Comparison of ENCODE assay signal across 16 cellular contexts in the genomic region with DNA sequence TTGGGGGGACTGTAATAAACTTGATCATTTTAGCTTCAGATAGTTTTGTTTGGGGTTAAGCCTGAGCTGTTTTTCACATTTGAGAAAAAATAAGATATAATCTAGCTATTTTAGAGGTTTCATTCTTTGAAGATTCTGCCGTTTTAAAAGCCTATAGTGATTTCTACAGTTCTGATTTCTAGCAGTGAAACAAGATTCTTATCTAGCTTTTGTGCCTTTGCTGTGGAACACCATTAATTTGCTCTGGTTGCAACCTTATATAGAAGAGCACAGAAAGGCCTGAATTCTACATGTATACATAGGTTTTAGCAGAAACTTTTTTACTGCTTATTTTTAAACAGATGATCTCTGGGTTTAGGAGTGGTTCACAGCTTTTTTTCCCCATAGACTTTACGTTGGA. TPM values are rescaled to one million over a fixed set of nuclear protein-coding genes. Genes with fewer than 3 reads are reported as not detected.
DNase-seq lines count a peak whose midpoint lies in the region; ATAC-seq, FAIRE-seq and TF ChIP-seq lines count a peak whose summit lies in the region.
"Had no signal": no experiment of that assay in that cellular context is flagged by ENCODE, and none has a peak within 500 bp of the region (broad histone marks: within the 10 kb centered on the region; RNA-seq: fewer than 3 reads in every experiment).

No MANE protein-coding gene starts in this region.

- H3K9me3 Mint-ChIP-seq in CD4-positive, alpha-beta memory T cell, result no peaks in the 10 kb centered on the region
- no peaks in the 10 kb centered on the region for H3K9me3 Mint-ChIP-seq in natural killer cell treated with Interleukin-12 subunit alpha and Interleukin-12 subunit beta and Interleukin-15 and Interleukin-18, amount 100 ng/mL, for 72 hours
- H3K9me3 Mint-ChIP-seq: activated CD4-positive, alpha-beta T cell treated with anti-CD3 and anti-CD28 coated beads, Interleukin-2, amount 10 ng/mL, durations not matched to agents 24 days and 14 days had no signal

- POLR2A ChIA-PET in CD4-positive, alpha-beta memory T cell (lab: Charles Lee; ENCODE audit: partially characterized antibody), result no interaction called here
- POLR2A ChIA-PET in RWPE1 (lab: Yijun Ruan, JAX; ENCODE audit: low non-redundant PET), result no interaction called here

- intact Hi-C loops in CD4-positive, alpha-beta memory T cell (cut with micrococcal nuclease), result no loop called here
- intact Hi-C loops in pancreas (cut with DNase I), result no loop called here

- CTCF ChIA-PET in CD4-positive, alpha-beta memory T cell (lab: Charles Lee; ENCODE audit: partially characterized antibody), result interaction anchor here (0.6 to 1.4 kb wide), 4 partner anchors 21 to 128 kb away, joined by 3 read pairs; no protein-coding TSS in a partner anchor
- CTCF ChIA-PET in RWPE1 (lab: Yijun Ruan, JAX), result interaction anchor here (0.7 kb wide), 1 partner anchor 211 kb away, joined by 4 read pairs; no protein-coding TSS in a partner anchor

- no peak for FAIRE-seq in pancreas (lab: Jason Lieb, UNC)

- H3K4me3 ChIP-seq in CD4-positive, alpha-beta memory T cell (ENCODE audit: low read length in 2 of 2), result no peak overlapping the region
- H3K4me3 ChIP-seq in SJCRH30 (no peak overlapping the region), coronary artery (peak overlapping the region; percentile 54), pancreas (no peak overlapping the region)
- H3K4me3 ChIP-seq: MG63, prostate gland had no signal

- H3K36me3 ChIP-seq in CD4-positive, alpha-beta memory T cell (ENCODE audit: insufficient read depth, low read length), result no peaks in the 10 kb centered on the region
- H3K36me3 ChIP-seq in SJCRH30 (peaks cover 3% of the 10 kb centered on the region; the same call in 1 of the 2 replicates), pancreas (no peaks in the 10 kb centered on the region)
- H3K36me3 ChIP-seq: esophagus squamous epithelium, heart left ventricle, MG63, Peyer's patch, prostate gland had no signal

- peak in 1 of 5 donors; percentile 7 for DNase-seq in CD4-positive, alpha-beta memory T cell
- peak in 1 of 2 experiments; percentile 24 for DNase-seq in SJCRH30
- DNase-seq in coronary artery (ENCODE audit: low spot score), result no peak
- DNase-seq in natural killer cell treated with Interleukin-12 subunit alpha and Interleukin-12 subunit beta and Interleukin-15 and Interleukin-18, amount 100 ng/mL, for 72 hours (ENCODE audit: low spot score), result no peak
- no peak for DNase-seq in pancreas
- no peak for DNase-seq in RWPE1 (ENCODE audit: low spot score)
- DNase-seq: esophagus squamous epithelium, H7, heart left ventricle, kidney glomerular epithelial cell, MG63, NCI-H2029 treated with DMSO at 0.1 percent for 48 hours, Peyer's patch had no signal

- WGBS in pancreas, 2 donors, result 84 to 86% methylated on average over 2 of the region's 2 CpGs

- no peaks in the 10 kb centered on the region for H3K9me3 ChIP-seq in CD4-positive, alpha-beta memory T cell (ENCODE audit: control insufficient read depth in 1 of 2, low read length in 2 of 2)
- H3K9me3 ChIP-seq in SJCRH30 (replicated peaks), result no peaks in the 10 kb centered on the region
- H3K9me3 ChIP-seq in pancreas, result no peaks in the 10 kb centered on the region
- H3K9me3 ChIP-seq: esophagus squamous epithelium, heart left ventricle, MG63, Peyer's patch, prostate gland had no signal

- ATAC-seq in natural killer cell treated with Interleukin-12 subunit alpha and Interleukin-12 subunit beta and Interleukin-15 and Interleukin-18, amount 100 ng/mL, for 72 hours, result no peak
- no peak for ATAC-seq in pancreas
- no peak for ATAC-seq in HG03460 (IDR thresholded peaks at IDR 0.05; ENCODE audit: unreplicated experiment)

- no peaks in the 10 kb centered on the region for H3K27me3 Mint-ChIP-seq in CD4-positive, alpha-beta memory T cell
- no peaks in the 10 kb centered on the region for H3K27me3 Mint-ChIP-seq in natural killer cell treated with Interleukin-12 subunit alpha and Interleukin-12 subunit beta and Interleukin-15 and Interleukin-18, amount 100 ng/mL, for 72 hours
- H3K27me3 Mint-ChIP-seq: activated CD4-positive, alpha-beta T cell treated with anti-CD3 and anti-CD28 coated beads, Interleukin-2, amount 10 ng/mL, durations not matched to agents 24 days and 14 days had no signal

- no peaks in the 10 kb centered on the region for H3K27me3 ChIP-seq in CD4-positive, alpha-beta memory T cell (ENCODE audit: insufficient read depth, low read length)
- H3K27me3 ChIP-seq in SJCRH30, result no peaks in the 10 kb centered on the region
- no peaks in the 10 kb centered on the region for H3K27me3 ChIP-seq in pancreas
- H3K27me3 ChIP-seq: esophagus squamous epithelium, heart left ventricle, MG63, Peyer's patch had no signal

- peaks cover under 1 to 8% of the 10 kb centered on the region in 2 donors for H3K36me3 Mint-ChIP-seq in CD4-positive, alpha-beta memory T cell
- no peaks in the 10 kb centered on the region for H3K36me3 Mint-ChIP-seq in natural killer cell treated with Interleukin-12 subunit alpha and Interleukin-12 subunit beta and Interleukin-15 and Interleukin-18, amount 100 ng/mL, for 72 hours

- no peak for TF ChIP-seq CTCF in coronary artery (IDR thresholded peaks at IDR 0.05)
- no peak for TF ChIP-seq CTCF in pancreas (IDR thresholded peaks at IDR 0.05)
- no peak for TF ChIP-seq CTCF in RWPE1 (conservative IDR thresholded peaks at IDR 0.05; ENCODE audit: low read depth)

- H3K4me3 Mint-ChIP-seq in CD4-positive, alpha-beta memory T cell, result peak overlapping the region in 4 of 8 donors; percentile 54 to 79 (median 70)
- peak overlapping the region; percentile 31 for H3K4me3 Mint-ChIP-seq in natural killer cell treated with Interleukin-12 subunit alpha and Interleukin-12 subunit beta and Interleukin-15 and Interleukin-18, amount 100 ng/mL, for 72 hours

- peaks cover 17 to 27% (median 23%) of the 10 kb centered on the region in 4 donors for H3K4me1 Mint-ChIP-seq in CD4-positive, alpha-beta memory T cell
- H3K4me1 Mint-ChIP-seq in natural killer cell treated with Interleukin-12 subunit alpha and Interleukin-12 subunit beta and Interleukin-15 and Interleukin-18, amount 100 ng/mL, for 72 hours (ENCODE audit: low read depth in 2 of 2), result peaks cover 15 to 26% of the 10 kb centered on the region in 2 donors

- no peak overlapping the region for H3K27ac ChIP-seq in CD4-positive, alpha-beta memory T cell (ENCODE audit: low read depth, low read length)
- H3K27ac ChIP-seq in SJCRH30 (peak overlapping the region; percentile 30), coronary artery (no peak overlapping the region), pancreas (no peak overlapping the region), RWPE1 (no peak overlapping the region)
- H3K27ac ChIP-seq: esophagus squamous epithelium, prostate gland had no signal

- peaks cover 23% of the 10 kb centered on the region for H3K4me1 ChIP-seq in CD4-positive, alpha-beta memory T cell (ENCODE audit: insufficient read depth, low read length)
- H3K4me1 ChIP-seq in SJCRH30, result peaks cover 33% of the 10 kb centered on the region
- H3K4me1 ChIP-seq in pancreas, result peaks cover 7 to 27% (median 18%) of the 10 kb centered on the region in 3 donors
- H3K4me1 ChIP-seq: prostate gland had no signal

- peak overlapping the region in 5 of 7 donors; percentile 47 to 77 (median 59) for H3K27ac Mint-ChIP-seq in CD4-positive, alpha-beta memory T cell
- H3K27ac Mint-ChIP-seq in natural killer cell treated with Interleukin-12 subunit alpha and Interleukin-12 subunit beta and Interleukin-15 and Interleukin-18, amount 100 ng/mL, for 72 hours, result peak overlapping the region in 1 of 2 donors; percentile 26
- H3K27ac Mint-ChIP-seq: activated CD4-positive, alpha-beta T cell treated with anti-CD3 and anti-CD28 coated beads, Interleukin-2, amount 10 ng/mL, durations not matched to agents 24 days and 14 days had no signal

RNA-seq across cellular contexts. Expression of a gene that starts 0.4 kb away (rescaled TPM):
- total RNA-seq in CD4-positive, alpha-beta memory T cell, result not detected
- polyA plus RNA-seq in CD4-positive, alpha-beta memory T cell, result under 1 TPM; 0.10 to 0.21 TPM
- total RNA-seq in SJCRH30 (2014; rRNA removed; shearing (Covaris generic)), result 0.15 and 0.32 TPM in 2 replicates
- total RNA-seq in natural killer cell treated with Interleukin-12 subunit alpha and Interleukin-12 subunit beta and Interleukin-15 and Interleukin-18, amount 100 ng/mL, for 72 hours, result not detected
- total RNA-seq in pancreas, result under 1 TPM in 5 of 6 donors, not detected in 1; 0.08 to 0.78 (median 0.19) TPM
- under 1 TPM; 0.09 to 0.11 TPM for polyA plus RNA-seq in pancreas
- total RNA-seq: H7, prostate gland had no signal
